Comparison of ENCODE assay signal across 1 cellular context in genomic region chr3:46978985-46979944, GRCh38.
TF ChIP-seq lines count a peak whose summit lies in the region.

TSS of gene NBEAL2 (plus strand) at chr3:46979666. CDS start at chr3:46979862, 196 bp downstream.

TF ChIP-seq in K562, 482 proteins besides CTCF, POLR2A, EP300 and RAD21 (continued from another document and continues in another):
- no peak for TF ChIP-seq PBX2 (CRISPR knock-in tag; IDR thresholded peaks at IDR 0.05; ENCODE audit: low read depth)
- TF ChIP-seq PBX2 (tag; conservative IDR thresholded peaks at IDR 0.05; ENCODE audit: low read depth) = no peak
- TF ChIP-seq EWSR1 (IDR thresholded peaks at IDR 0.05; ENCODE audit: borderline replicate concordance, low read depth, partially characterized antibody) = no peak
- TF ChIP-seq ZBTB17 (CRISPR knock-in tag; IDR thresholded peaks at IDR 0.05) = peak; percentile 93
- TF ChIP-seq ZBTB9 (CRISPR knock-in tag; IDR thresholded peaks at IDR 0.05) = no peak; the same call in none of the 2 replicates
- TF ChIP-seq IFI16 (CRISPR knock-in tag; IDR thresholded peaks at IDR 0.05) = peak; percentile 6; the same call in 1 of the 2 replicates
- no peak for TF ChIP-seq ZNF274 (IDR thresholded peaks at IDR 0.05; ENCODE audit: borderline replicate concordance, low read depth, low read length)
- TF ChIP-seq ARHGAP35 (IDR thresholded peaks at IDR 0.05; ENCODE audit: partially characterized antibody) = no peak
- TF ChIP-seq NR4A1 (CRISPR knock-in tag; IDR thresholded peaks at IDR 0.05) = 0 out of 2 replicates have a peak, but pooled peaks have one; percentile 33
- no peak for TF ChIP-seq NR4A1 (tag; IDR thresholded peaks at IDR 0.05)
- TF ChIP-seq GTF2E2 (tag; IDR thresholded peaks at IDR 0.05) = no peak
- peak; percentile 63 to 71; a peak in 2 of 4 replicates for TF ChIP-seq SIN3A (IDR thresholded peaks at IDR 0.05; ENCODE audit: borderline replicate concordance in 2 of 2, control insufficient read depth in 1 of 2, low read depth in 2 of 2, low read length in 2 of 2)
- no peak for TF ChIP-seq TAF15 (IDR thresholded peaks at IDR 0.05; ENCODE audit: low read depth, low read length)
- TF ChIP-seq ZHX1 (conservative IDR thresholded peaks at IDR 0.05; ENCODE audit: low read length) = no peak
- TF ChIP-seq NELFE (IDR thresholded peaks at IDR 0.05; ENCODE audit: insufficient read depth, insufficient read length) = no peak
- TF ChIP-seq CCNT2 (IDR thresholded peaks at IDR 0.05; ENCODE audit: borderline replicate concordance, extremely low read depth, insufficient read length, low read depth, low read length) = peak; percentile 88
- no peak for TF ChIP-seq ZNF280B (CRISPR knock-in tag; IDR thresholded peaks at IDR 0.05)
- TF ChIP-seq FOXJ3 (CRISPR knock-in tag; IDR thresholded peaks at IDR 0.05) = no peak
- no peak for TF ChIP-seq HLTF (IDR thresholded peaks at IDR 0.05)
- TF ChIP-seq ARID3A (IDR thresholded peaks at IDR 0.05; ENCODE audit: borderline replicate concordance, low read depth, low read length) = no peak
- TF ChIP-seq SAP30 (IDR thresholded peaks at IDR 0.05; ENCODE audit: borderline replicate concordance, insufficient read depth, low read depth, low read length, poor library complexity, severe bottlenecking) = no peak
- TF ChIP-seq ZNF232 (CRISPR knock-in tag; IDR thresholded peaks at IDR 0.05) = no peak
- no peak for TF ChIP-seq ZNF140 (CRISPR knock-in tag; IDR thresholded peaks at IDR 0.05)
- no peak for TF ChIP-seq BCLAF1 (IDR thresholded peaks at IDR 0.05; ENCODE audit: borderline replicate concordance in 1 of 2, control insufficient read depth in 1 of 2, low read depth in 2 of 2, low read length in 1 of 2)
- TF ChIP-seq TSC22D4 (tag; IDR thresholded peaks at IDR 0.05) = no peak
- peak; percentile 36; the same call in 1 of the 2 replicates for TF ChIP-seq JUN (IDR thresholded peaks at IDR 0.05; ENCODE audit: borderline replicate concordance, low read depth, low read length)
- TF ChIP-seq JUN (CRISPR knock-in tag; IDR thresholded peaks at IDR 0.05; ENCODE audit: borderline replicate concordance) = no peak; the same call in 1 of the 2 replicates
- no peak for TF ChIP-seq HMG20B (CRISPR knock-in tag; IDR thresholded peaks at IDR 0.05)
- peak; percentile 39; the same call in 1 of the 2 replicates for TF ChIP-seq ETS1 (conservative IDR thresholded peaks at IDR 0.05; ENCODE audit: control insufficient read depth, low read depth, low read length)
- no peak for TF ChIP-seq SMAD1 (IDR thresholded peaks at IDR 0.05; ENCODE audit: low read depth, low read length, partially characterized antibody)
- no peak for TF ChIP-seq KLF16 (IDR thresholded peaks at IDR 0.05)
- TF ChIP-seq ASH1L (IDR thresholded peaks at IDR 0.05; ENCODE audit: borderline replicate concordance, low read depth, partially characterized antibody) = no peak
- TF ChIP-seq RBM22 (IDR thresholded peaks at IDR 0.05; ENCODE audit: low read depth, low read length, poor library complexity, severe bottlenecking) = no peak
- no peak for TF ChIP-seq USF2 (CRISPR knock-in tag; IDR thresholded peaks at IDR 0.05)
- TF ChIP-seq LARP7 (IDR thresholded peaks at IDR 0.05) = no peak
- TF ChIP-seq PREB (CRISPR knock-in tag; IDR thresholded peaks at IDR 0.05) = no peak
- no peak for TF ChIP-seq RFX5 (IDR thresholded peaks at IDR 0.05; ENCODE audit: low read depth, low read length)
- no peak for TF ChIP-seq POLR2AphosphoS2 (IDR thresholded peaks at IDR 0.05; ENCODE audit: low read length)
- peak; percentile 45; the same call in 1 of the 2 replicates for TF ChIP-seq ARID1B (IDR thresholded peaks at IDR 0.05)
- no peak for TF ChIP-seq SAFB2 (IDR thresholded peaks at IDR 0.05; ENCODE audit: borderline replicate concordance, low read depth, low read length, severe bottlenecking)
- peak; percentile 75; the same call in 1 of the 2 replicates for TF ChIP-seq PHF8 (IDR thresholded peaks at IDR 0.05; ENCODE audit: borderline replicate concordance, low read length)
- TF ChIP-seq PATZ1 (CRISPR knock-in tag; IDR thresholded peaks at IDR 0.05; ENCODE audit: borderline replicate concordance) = no peak
- no peak for TF ChIP-seq ZNF589 (CRISPR knock-in tag; IDR thresholded peaks at IDR 0.05; ENCODE audit: low read depth)
- TF ChIP-seq SP1 (CRISPR knock-in tag; IDR thresholded peaks at IDR 0.05) = peak; percentile 91
- TF ChIP-seq SMARCA5 (IDR thresholded peaks at IDR 0.05) = no peak
- TF ChIP-seq KLF10 (CRISPR knock-in tag; IDR thresholded peaks at IDR 0.05) = no peak
- TF ChIP-seq SIN3B (IDR thresholded peaks at IDR 0.05; ENCODE audit: low read depth) = no peak
